Comparison of ENCODE assay signal across 9 cellular contexts in the genomic region with DNA sequence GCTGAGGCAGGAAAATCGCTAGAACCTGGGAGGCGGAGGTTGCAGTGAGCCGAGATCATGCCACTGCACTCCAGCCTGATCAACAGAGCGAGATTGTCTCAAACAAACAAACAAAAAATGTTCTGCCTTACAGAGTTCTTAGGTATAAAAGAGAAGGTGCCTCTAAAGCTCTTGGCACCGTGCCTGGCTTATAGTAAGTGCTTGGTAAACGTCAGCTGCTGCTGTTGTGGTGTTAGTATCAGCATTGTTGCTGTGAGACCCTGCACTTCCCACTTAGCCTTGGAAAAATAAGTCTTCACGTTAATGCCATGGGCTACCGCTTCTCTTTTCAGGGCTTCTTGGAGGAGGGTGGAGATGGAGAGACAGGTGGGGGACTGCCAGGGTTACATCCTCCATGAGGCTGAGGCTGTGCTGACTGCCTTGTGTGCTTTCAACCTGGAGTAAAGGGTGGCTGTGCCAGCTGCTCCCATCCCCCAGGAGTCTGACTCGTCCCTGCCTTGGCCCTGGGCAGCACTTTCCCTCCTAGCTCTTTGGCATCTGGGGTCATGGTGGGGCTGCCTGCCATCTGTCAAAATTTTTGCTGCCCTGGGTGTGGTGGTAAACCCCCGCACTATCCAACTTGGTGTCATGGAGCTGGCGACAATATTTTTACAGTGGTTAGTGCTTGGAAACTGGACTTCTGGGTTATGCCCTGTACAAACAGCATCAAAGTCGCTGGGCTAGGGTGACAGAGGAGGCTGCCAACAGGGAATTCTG. TPM values are rescaled to one million over a fixed set of nuclear protein-coding genes. Genes with fewer than 3 reads are reported as not detected.
DNase-seq lines count a peak whose midpoint lies in the region; ATAC-seq and TF ChIP-seq lines count a peak whose summit lies in the region.
"Had no signal": no experiment of that assay in that cellular context is flagged by ENCODE, and none has a peak within 500 bp of the region (broad histone marks: within the 10 kb centered on the region; RNA-seq: fewer than 3 reads in every experiment).

No MANE protein-coding gene starts in this region.

- POLR2A ChIA-PET in activated CD4-positive, alpha-beta memory T cell treated with anti-CD3 and anti-CD28 coated beads, Interleukin-2, amount 10 ng/mL, durations not matched to agents 7 days and 5 days (lab: Charles Lee), result interaction anchor here (1.0 kb wide), 1 partner anchor 9 kb away, joined by 3 read pairs; no protein-coding TSS in a partner anchor

- peak overlapping the region; percentile 72 to 93 (median 88) for H3K27ac ChIP-seq in sigmoid colon

- H3K36me3 ChIP-seq in sigmoid colon (no peaks in the 10 kb centered on the region), H7 (replicated peaks; ENCODE audit: control insufficient read depth, insufficient read depth, low read length) (no peaks in the 10 kb centered on the region)

- H3K4me3 ChIP-seq in sigmoid colon (no peak overlapping the region), H7 (ENCODE audit: insufficient read depth, low read depth, low read length) (no peak overlapping the region)

- peak; percentile 24 for DNase-seq in HK-2 (ENCODE audit: unreplicated experiment)
- peak; percentile 71 for DNase-seq in NCI-H748 treated with DMSO at 0.1 percent for 48 hours (lab: John Stamatoyannopoulos, UW)
- DNase-seq in sigmoid colon, result peak; percentile 78
- no peak for DNase-seq in activated CD4-positive, alpha-beta memory T cell treated with anti-CD3 and anti-CD28 coated beads, Interleukin-2, amount 10 ng/mL, durations not matched to agents 7 days and 5 days
- DNase-seq in H7, result no peak
- DNase-seq: activated naive CD8-positive, alpha-beta T cell treated with anti-CD3 and anti-CD28 coated beads, Interleukin-2, amount 10 ng/mL, durations not matched to agents 7 days and 5 days had no signal

- intact Hi-C loops in sigmoid colon (cut with DNase I), result no loop called here

- peaks cover 62% of the 10 kb centered on the region for H3K4me1 Mint-ChIP-seq in activated CD4-positive, alpha-beta memory T cell treated with anti-CD3 and anti-CD28 coated beads, Interleukin-2, amount 10 ng/mL, durations not matched to agents 7 days and 5 days

- H3K4me1 ChIP-seq in sigmoid colon, result peaks cover 0 to 66% (median 56%) of the 10 kb centered on the region in 4 donors

- no peaks in the 10 kb centered on the region for H3K9me3 Mint-ChIP-seq in activated CD4-positive, alpha-beta memory T cell treated with anti-CD3 and anti-CD28 coated beads, Interleukin-2, amount 10 ng/mL, durations not matched to agents 7 days and 5 days
- H3K9me3 Mint-ChIP-seq: activated naive CD8-positive, alpha-beta T cell treated with anti-CD3 and anti-CD28 coated beads, Interleukin-2, amount 10 ng/mL, durations not matched to agents 7 days and 5 days had no signal

- no peak for TF ChIP-seq EP300 in sigmoid colon (IDR thresholded peaks at IDR 0.05)

- WGBS in sigmoid colon, 2 donors, result 23 to 56% methylated on average over 12 of the region's 12 CpGs

- no peak overlapping the region for H3K4me3 Mint-ChIP-seq in activated CD4-positive, alpha-beta memory T cell treated with anti-CD3 and anti-CD28 coated beads, Interleukin-2, amount 10 ng/mL, durations not matched to agents 7 days and 5 days
- H3K4me3 Mint-ChIP-seq: activated naive CD8-positive, alpha-beta T cell treated with anti-CD3 and anti-CD28 coated beads, Interleukin-2, amount 10 ng/mL, durations not matched to agents 7 days and 5 days had no signal

- no peaks in the 10 kb centered on the region for H3K27me3 Mint-ChIP-seq in activated CD4-positive, alpha-beta memory T cell treated with anti-CD3 and anti-CD28 coated beads, Interleukin-2, amount 10 ng/mL, durations not matched to agents 7 days and 5 days
- H3K27me3 Mint-ChIP-seq: activated naive CD8-positive, alpha-beta T cell treated with anti-CD3 and anti-CD28 coated beads, Interleukin-2, amount 10 ng/mL, durations not matched to agents 7 days and 5 days had no signal

- no peak for TF ChIP-seq CTCF in sigmoid colon (IDR thresholded peaks at IDR 0.05)

- H3K27me3 ChIP-seq in sigmoid colon (no peaks in the 10 kb centered on the region), H7 (ENCODE audit: control insufficient read depth, insufficient read depth, low read length) (no peaks in the 10 kb centered on the region)

- H3K36me3 Mint-ChIP-seq in activated CD4-positive, alpha-beta memory T cell treated with anti-CD3 and anti-CD28 coated beads, Interleukin-2, amount 10 ng/mL, durations not matched to agents 7 days and 5 days (ENCODE audit: low read depth), result peaks cover 6% of the 10 kb centered on the region
- H3K36me3 Mint-ChIP-seq: activated naive CD8-positive, alpha-beta T cell treated with anti-CD3 and anti-CD28 coated beads, Interleukin-2, amount 10 ng/mL, durations not matched to agents 7 days and 5 days had no signal

- ATAC-seq in esophagus mucosa, result peak; percentile 53
- ATAC-seq in GM18873 (IDR thresholded peaks at IDR 0.05; ENCODE audit: low FRiP score, unreplicated experiment), result no peak
- no peak for ATAC-seq in HG03135 (IDR thresholded peaks at IDR 0.05; ENCODE audit: unreplicated experiment)

- CTCF ChIA-PET in activated CD4-positive, alpha-beta memory T cell treated with anti-CD3 and anti-CD28 coated beads, Interleukin-2, amount 10 ng/mL, durations not matched to agents 7 days and 5 days (lab: Charles Lee), result interaction anchor here (1.2 to 4.6 kb wide), 2 partner anchors 16 to 191 kb away, joined by 5 to 25 read pairs; partner anchors contain the start of gene FLNB

- H3K9me3 ChIP-seq in sigmoid colon, result no peaks in the 10 kb centered on the region

- H3K27ac Mint-ChIP-seq in activated CD4-positive, alpha-beta memory T cell treated with anti-CD3 and anti-CD28 coated beads, Interleukin-2, amount 10 ng/mL, durations not matched to agents 7 days and 5 days, result no peak overlapping the region
- H3K27ac Mint-ChIP-seq: activated naive CD8-positive, alpha-beta T cell treated with anti-CD3 and anti-CD28 coated beads, Interleukin-2, amount 10 ng/mL, durations not matched to agents 7 days and 5 days had no signal

- no peak for TF ChIP-seq POLR2A in sigmoid colon (IDR thresholded peaks at IDR 0.05)

RNA-seq across cellular contexts. Expression of gene FLNB, which starts 17.8 kb away (rescaled TPM):
- total RNA-seq in esophagus mucosa (124 TPM), sigmoid colon (100 to 1,000 TPM in 1 of 4 donors, 10 to 100 TPM in 3; 51.7 to 121 (median 76.7) TPM)
- 100 to 1,000 TPM; 109 to 277 (median 121) TPM for polyA plus RNA-seq in sigmoid colon
- total RNA-seq in activated CD4-positive, alpha-beta memory T cell treated with anti-CD3 and anti-CD28 coated beads, Interleukin-2, amount 10 ng/mL, durations not matched to agents 7 days and 5 days, result 10 to 100 TPM; 33.3 to 37.9 TPM
- total RNA-seq in H7 (2014; rRNA removed; shearing (Covaris generic)), result 75.4 and 116 TPM in 2 replicates

Comparison
In these comparisons a context has a peak if more than half of its experiments do, and no peak if none do; other contexts are left out.
1. DNase-seq: peak in HK-2 (single experiment), NCI-H748 treated with DMSO at 0.1 percent for 48 hours (single experiment) and sigmoid colon (single experiment); none in activated CD4-positive, alpha-beta memory T cell treated with anti-CD3 and anti-CD28 coated beads, Interleukin-2, amount 10 ng/mL, durations not matched to agents 7 days and 5 days (single experiment) and H7 (single experiment).